8 cellular contexts compared by ENCODE assay signal in the genomic region with DNA sequence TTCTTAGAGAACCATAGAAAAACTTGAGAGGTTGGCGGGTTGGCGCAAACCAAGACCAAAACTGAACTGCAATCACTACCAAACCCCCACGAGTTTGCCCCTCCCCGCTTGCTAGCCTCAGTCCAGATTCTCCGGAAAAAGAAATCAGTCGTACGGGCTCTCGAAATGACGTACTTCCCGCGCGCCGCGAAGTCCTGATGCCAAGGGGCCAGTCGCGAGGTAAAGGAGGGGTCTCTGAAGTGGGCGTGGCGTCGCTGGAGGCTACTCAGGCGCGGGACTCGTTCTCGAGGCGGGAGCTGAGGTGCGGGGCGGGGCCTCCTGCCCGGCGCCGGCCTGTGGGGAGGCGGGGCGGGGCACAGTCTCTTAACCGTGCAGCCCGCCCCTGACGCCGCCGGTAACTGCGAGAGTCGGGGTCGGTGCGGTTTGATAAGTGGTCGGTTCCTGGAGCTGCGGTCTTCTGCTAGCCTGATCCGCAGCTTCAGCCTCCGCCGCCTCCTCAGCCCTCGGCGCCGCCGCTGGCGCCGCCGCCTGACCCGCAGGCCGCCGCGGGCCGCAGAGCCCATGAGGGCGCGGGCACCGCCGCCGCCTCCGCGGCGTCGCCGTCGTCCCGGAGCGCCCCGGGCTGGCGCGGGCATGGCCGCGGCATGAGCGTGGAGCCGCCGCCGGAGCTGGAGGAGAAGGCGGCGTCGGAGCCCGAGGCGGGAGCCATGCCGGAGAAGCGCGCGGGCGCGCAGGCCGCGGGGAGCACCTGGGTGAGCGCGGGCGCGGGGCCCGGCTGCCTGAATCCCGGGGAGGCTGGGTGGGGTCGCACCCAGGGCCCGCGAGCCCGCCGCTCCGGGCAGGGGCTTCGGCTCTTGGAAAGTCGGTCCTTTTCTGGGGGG. TPM values are rescaled to one million over a fixed set of nuclear protein-coding genes. Genes with fewer than 3 reads are reported as not detected.
DNase-seq lines count a peak whose midpoint lies in the region; ATAC-seq and TF ChIP-seq lines count a peak whose summit lies in the region.
"Not testable (repeated sequence)": the region's sequence is repeated elsewhere in the genome, so short reads cannot be mapped to it uniquely, and the experiment has no call there.

No MANE protein-coding gene starts in this region.

- not testable (repeated sequence) for H3K27me3 ChIP-seq in testis

- not testable (repeated sequence) for TF ChIP-seq CTCF in omental fat pad (IDR thresholded peaks at IDR 0.05); testis (IDR thresholded peaks at IDR 0.05)

- H3K4me3 ChIP-seq in SK-N-MC = peak overlapping the region; percentile 76
- peak overlapping the region; percentile 56 to 61 for H3K4me3 ChIP-seq in testis

- H3K36me3 ChIP-seq in SK-N-MC (ENCODE audit: insufficient read depth, low read length); testis (ENCODE audit: low read depth, missing control alignments): not testable (repeated sequence)

- peak; percentile 86 for ATAC-seq in HG02623 (IDR thresholded peaks at IDR 0.05; ENCODE audit: unreplicated experiment)
- ATAC-seq in omental fat pad (ENCODE audit: low FRiP score) = peak; percentile 100

- not testable (repeated sequence) for H3K9me3 ChIP-seq in SK-N-MC (ENCODE audit: low read depth, low read length); testis

- WGBS in testis, 2 donors = 0 to 1% methylated on average over 4 to 53 of the region's 106 CpGs

- peak; percentile 62 for TF ChIP-seq POLR2A in GM10847 (IDR thresholded peaks at IDR 0.05; ENCODE audit: extremely low read depth, insufficient read length)
- TF ChIP-seq POLR2A in testis (IDR thresholded peaks at IDR 0.05) = not testable (repeated sequence)

- peak overlapping the region; percentile 71 for H3K9ac ChIP-seq in SK-N-MC (ENCODE audit: insufficient read length)

- H3K27ac ChIP-seq in SK-N-MC = peak overlapping the region; percentile 75; the same call in 1 of the 2 replicates
- peak overlapping the region; percentile 59 to 77 for H3K27ac ChIP-seq in testis

- H3K4me1 ChIP-seq in testis = not testable (repeated sequence)

- DNase-seq in NCI-H1092 (lab: John Stamatoyannopoulos, UW) = peak; percentile 87
- peak; percentile 64 for DNase-seq in SK-N-MC (ENCODE audit: low read depth, low spot score)
- DNase-seq in activated naive CD4-positive, alpha-beta T cell treated with anti-CD3 and anti-CD28 coated beads, Interleukin-2, amount 50 U/mL, for 16 hours = peak; percentile 91
- DNase-seq in glomerular endothelial cell (ENCODE audit: extremely low read depth, low read depth, low spot score) = peak; percentile 34
- peak; percentile 71 for DNase-seq in omental fat pad (ENCODE audit: low spot score)
- DNase-seq in testis = peak; percentile 96

- intact Hi-C loops in testis (cut with DNase I; ENCODE audit: low total_unique reads) = not testable (repeated sequence)

RNA-seq across cellular contexts. Expression of gene NUTM2F, which starts 46.0 kb away (rescaled TPM):
- total RNA-seq in glomerular endothelial cell = not detected in 2 replicates
- not detected for total RNA-seq in omental fat pad
- total RNA-seq in testis = 1 to 10 TPM; 1.1 to 3.9 TPM
- polyA plus RNA-seq in testis (ENCODE audit: insufficient read depth, low read depth, low replicate concordance) = 2.1 TPM

Comparison
In these comparisons a context has a peak if more than half of its experiments do, and no peak if none do; other contexts are left out.
1. Peak in every context shown above with its lines: DNase-seq, ATAC-seq, H3K4me3 ChIP-seq and H3K27ac ChIP-seq.
2. DNase-seq: peak in every context shown above with its lines; median percentile 96 in testis; 91 in activated naive CD4-positive, alpha-beta T cell treated with anti-CD3 and anti-CD28 coated beads, Interleukin-2, amount 50 U/mL, for 16 hours; 87 in NCI-H1092; 71 in omental fat pad; 64 in SK-N-MC; 34 in glomerular endothelial cell.